Comparison of ENCODE assay signal across 3 cellular contexts in genomic region chr15:76064375-76064774, GRCh38.
TF ChIP-seq lines count a peak whose summit lies in the region.

No MANE protein-coding gene starts in this region.

TF ChIP-seq in SK-N-SH, 30 proteins besides CTCF, POLR2A, EP300 and RAD21:
- no peak for TF ChIP-seq MAX (IDR thresholded peaks at IDR 0.05; ENCODE audit: low read depth)
- TF ChIP-seq FOXJ3 (CRISPR knock-in tag; IDR thresholded peaks at IDR 0.05) = no peak
- no peak for TF ChIP-seq ELF1 (IDR thresholded peaks at IDR 0.05)
- no peak for TF ChIP-seq RFX5 (IDR thresholded peaks at IDR 0.05; ENCODE audit: low read length)
- TF ChIP-seq CHD2 (IDR thresholded peaks at IDR 0.05; ENCODE audit: low read length, partially characterized antibody) = no peak
- no peak for TF ChIP-seq PBX3 (IDR thresholded peaks at IDR 0.05)
- no peak for TF ChIP-seq YY1 (IDR thresholded peaks at IDR 0.05; ENCODE audit: low read depth)
- no peak for TF ChIP-seq RCOR1 (IDR thresholded peaks at IDR 0.05; ENCODE audit: low read length)
- no peak for TF ChIP-seq TCF12 (IDR thresholded peaks at IDR 0.05)
TF ChIP-seq in SK-N-SH: peak in this region for 0.

TF ChIP-seq in SK-N-SH treated with all-trans-retinoic acid at 6 μM for 48 hours, 23 proteins besides CTCF, POLR2A, EP300 and RAD21:
- no peak for TF ChIP-seq ZNF565 (CRISPR knock-in tag; conservative IDR thresholded peaks at IDR 0.05; ENCODE audit: low read depth)
- TF ChIP-seq ZC3H10 (CRISPR knock-in tag; IDR thresholded peaks at IDR 0.05) = no peak
- no peak for TF ChIP-seq BACH2 (CRISPR knock-in tag; IDR thresholded peaks at IDR 0.05; ENCODE audit: borderline replicate concordance)
- no peak for TF ChIP-seq POU6F1 (CRISPR knock-in tag; IDR thresholded peaks at IDR 0.05; ENCODE audit: borderline replicate concordance, low read depth)
- TF ChIP-seq ZNF70 (CRISPR knock-in tag; IDR thresholded peaks at IDR 0.05) = no peak
- no peak for TF ChIP-seq ARNTL (CRISPR knock-in tag; IDR thresholded peaks at IDR 0.05; ENCODE audit: borderline replicate concordance, low read depth)
- no peak for TF ChIP-seq CSDC2 (CRISPR knock-in tag; IDR thresholded peaks at IDR 0.05)
- no peak for TF ChIP-seq ESRRG (CRISPR knock-in tag; IDR thresholded peaks at IDR 0.05)
- TF ChIP-seq ZFP3 (CRISPR knock-in tag; IDR thresholded peaks at IDR 0.05) = no peak
- no peak for TF ChIP-seq PPARA (CRISPR knock-in tag; IDR thresholded peaks at IDR 0.05; ENCODE audit: borderline replicate concordance)
- TF ChIP-seq CSRNP3 (CRISPR knock-in tag; IDR thresholded peaks at IDR 0.05) = no peak

TF ChIP-seq in endothelial cell of umbilical vein, 7 proteins besides CTCF, POLR2A, EP300 and RAD21:
- TF ChIP-seq MAX (IDR thresholded peaks at IDR 0.05; ENCODE audit: insufficient read depth, insufficient read length) (no peak), FOS (IDR thresholded peaks at IDR 0.05; ENCODE audit: borderline replicate concordance, insufficient read depth, low read length) (no peak), EZH2 (IDR thresholded peaks at IDR 0.05; ENCODE audit: borderline replicate concordance, low read depth, low read length, severe bottlenecking) (peak; percentile 29), JUN (IDR thresholded peaks at IDR 0.05; ENCODE audit: borderline replicate concordance, insufficient read depth, insufficient read length, low read depth) (no peak), MYC (IDR thresholded peaks at IDR 0.05; ENCODE audit: low read depth, low read length) (no peak), GATA2 (IDR thresholded peaks at IDR 0.05; ENCODE audit: insufficient read depth, insufficient read length, low read depth, low read length) (no peak), POLR2AphosphoS5 (IDR thresholded peaks at IDR 0.05; ENCODE audit: insufficient read depth, low read depth, low read length) (no peak)
